ENCODE assay signal across 19 cellular contexts in the genomic region with DNA sequence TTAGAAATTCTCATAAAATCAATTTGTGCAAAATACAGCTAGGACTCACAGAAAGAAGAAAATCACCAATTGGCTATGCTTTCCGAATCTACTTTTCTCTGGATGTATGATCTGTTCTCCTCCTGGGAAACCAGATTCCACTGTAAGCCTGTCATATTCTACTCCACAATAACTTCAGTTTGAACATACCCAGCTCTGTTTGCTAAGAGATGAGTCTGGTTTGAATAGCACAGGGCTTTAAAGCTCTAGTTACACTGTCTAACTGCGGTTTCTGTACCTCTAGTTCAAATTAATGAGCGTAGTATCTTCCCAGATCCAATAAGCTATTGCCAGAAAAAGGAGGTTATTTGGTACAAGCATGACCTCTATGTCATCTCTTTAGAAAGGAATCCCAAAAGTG.
"Had no signal": no experiment of that assay in that cellular context is flagged by ENCODE, and none has a peak within 500 bp of the region (broad histone marks: within the 10 kb centered on the region; RNA-seq: fewer than 3 reads in every experiment).

No MANE protein-coding gene starts in this region.

- H3K36me3 Mint-ChIP-seq: activated CD8-positive, alpha-beta memory T cell treated with anti-CD3 and anti-CD28 coated beads, Interleukin-2, amount 10 ng/mL, durations not matched to agents 7 days and 5 days; natural killer cell; T-cell; type B pancreatic cell had no signal

- H3K9me3 Mint-ChIP-seq: endodermal cell, natural killer cell, T-cell, type B pancreatic cell had no signal

- H3K27ac Mint-ChIP-seq: activated CD8-positive, alpha-beta memory T cell treated with anti-CD3 and anti-CD28 coated beads, Interleukin-2, amount 10 ng/mL, durations not matched to agents 7 days and 5 days; endodermal cell; natural killer cell; progenitor cell of endocrine pancreas; T-cell; type B pancreatic cell had no signal

- H3K4me1 Mint-ChIP-seq: activated CD8-positive, alpha-beta memory T cell treated with anti-CD3 and anti-CD28 coated beads, Interleukin-2, amount 10 ng/mL, durations not matched to agents 7 days and 5 days; T-cell had no signal

- H3K27me3 Mint-ChIP-seq: activated CD8-positive, alpha-beta memory T cell treated with anti-CD3 and anti-CD28 coated beads, Interleukin-2, amount 10 ng/mL, durations not matched to agents 7 days and 5 days; progenitor cell of endocrine pancreas; T-cell had no signal

- H3K4me3 Mint-ChIP-seq: activated CD8-positive, alpha-beta memory T cell treated with anti-CD3 and anti-CD28 coated beads, Interleukin-2, amount 10 ng/mL, durations not matched to agents 7 days and 5 days; endodermal cell; natural killer cell; type B pancreatic cell had no signal

- DNase-seq: activated CD4-positive, CD25-positive, alpha-beta regulatory T cell; activated CD8-positive, alpha-beta memory T cell treated with anti-CD3 and anti-CD28 coated beads, Interleukin-2, amount 10 ng/mL, durations not matched to agents 7 days and 5 days; activated effector memory CD4-positive, alpha-beta T cell treated with anti-CD3 and anti-CD28 coated beads, Interleukin-2, amount 50 U/mL, for 16 hours; body of pancreas; cortex of kidney; endodermal cell; head of caudate nucleus; left ventricle myocardium superior; mammary epithelial cell; midbrain; natural killer cell; retina; sigmoid colon; SJCRH30; stimulated activated CD4-positive, alpha-beta T cell treated with anti-CD3 and anti-CD28 coated beads, Interleukin-4, amount 100 ng/mL, for 1 hour; stimulated activated naive CD4-positive, alpha-beta T cell; T-cell had no signal
